15 cellular contexts compared by ENCODE assay signal in the genomic region with DNA sequence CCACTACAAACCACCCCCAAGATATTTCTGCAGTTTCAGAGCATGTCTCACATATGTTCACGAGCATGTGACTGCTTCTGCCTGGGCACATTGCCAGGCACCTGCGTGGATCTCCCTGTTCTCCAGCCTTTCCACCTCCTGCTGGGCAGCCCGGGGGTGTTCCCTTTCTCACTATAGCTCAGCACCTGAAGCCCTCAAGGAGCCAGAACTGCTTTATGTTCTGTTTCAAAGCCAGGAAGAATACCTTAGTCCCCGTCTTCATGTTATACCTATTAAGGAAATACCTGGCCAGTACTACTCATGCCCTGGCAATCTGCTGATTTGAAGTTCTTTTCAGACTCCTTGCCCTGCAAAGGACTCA. TPM values are rescaled to one million over a fixed set of nuclear protein-coding genes. Genes with fewer than 3 reads are reported as not detected.
DNase-seq lines count a peak whose midpoint lies in the region; TF ChIP-seq lines count a peak whose summit lies in the region.
"Had no signal": no experiment of that assay in that cellular context is flagged by ENCODE, and none has a peak within 500 bp of the region (broad histone marks: within the 10 kb centered on the region; RNA-seq: fewer than 3 reads in every experiment).

No MANE protein-coding gene starts in this region.

- no peak overlapping the region for H3K9ac ChIP-seq in HUES48 (ENCODE audit: low read depth, low read length)

- H3K36me3 Mint-ChIP-seq in activated naive CD8-positive, alpha-beta T cell treated with anti-CD3 and anti-CD28 coated beads for 36 hours = peaks cover 4% of the 10 kb centered on the region

- no peaks in the 10 kb centered on the region for H3K9me3 ChIP-seq in HUES48 (ENCODE audit: control insufficient read depth, insufficient read depth, low read length)
- peaks cover 2% of the 10 kb centered on the region for H3K9me3 ChIP-seq in iPS-18c (ENCODE audit: control insufficient read depth, insufficient read depth, low read length)
- H3K9me3 ChIP-seq in left ventricle myocardium inferior (replicated peaks) = peaks cover 12% of the 10 kb centered on the region

- H3K4me1 ChIP-seq in HUES48 (ENCODE audit: control insufficient read depth, insufficient read depth, low read length) = peaks cover 33% of the 10 kb centered on the region
- H3K4me1 ChIP-seq in left ventricle myocardium inferior = no peaks in the 10 kb centered on the region

- no peak overlapping the region for H3K4me3 ChIP-seq in HUES48 (ENCODE audit: low read depth, low read length)
- 0 out of 2 replicates have a peak overlapping the region, but pooled peaks have one; percentile 16 for H3K4me3 ChIP-seq in iPS-18c (ENCODE audit: insufficient read depth, low read depth, low read length)
- H3K4me3 ChIP-seq in left ventricle myocardium inferior = no peak overlapping the region

- H3K36me3 ChIP-seq in HUES48 (ENCODE audit: control insufficient read depth, insufficient read depth, low read length) (no peaks in the 10 kb centered on the region), left ventricle myocardium inferior (no peaks in the 10 kb centered on the region)

- no peak overlapping the region for H3K27ac Mint-ChIP-seq in activated naive CD8-positive, alpha-beta T cell treated with anti-CD3 and anti-CD28 coated beads for 36 hours

- H3K4me1 Mint-ChIP-seq in activated naive CD8-positive, alpha-beta T cell treated with anti-CD3 and anti-CD28 coated beads for 36 hours = peaks cover 12% of the 10 kb centered on the region
- H3K4me1 Mint-ChIP-seq: central memory CD8-positive, alpha-beta T cell had no signal

- peaks cover 10% of the 10 kb centered on the region for H3K9me3 Mint-ChIP-seq in activated naive CD8-positive, alpha-beta T cell treated with anti-CD3 and anti-CD28 coated beads for 36 hours

- H3K27ac ChIP-seq in HUES48 (ENCODE audit: low read depth, low read length) = peak overlapping the region; percentile 83
- H3K27ac ChIP-seq in left ventricle myocardium inferior (replicated peaks) = no peak overlapping the region

- H3K4me3 Mint-ChIP-seq in activated naive CD8-positive, alpha-beta T cell treated with anti-CD3 and anti-CD28 coated beads for 36 hours = no peak overlapping the region
- H3K4me3 Mint-ChIP-seq: central memory CD8-positive, alpha-beta T cell had no signal

- no peaks in the 10 kb centered on the region for H3K27me3 ChIP-seq in HUES48 (ENCODE audit: control insufficient read depth, insufficient read depth, low read length)
- H3K27me3 ChIP-seq in left ventricle myocardium inferior (ENCODE audit: low read depth) = peaks cover 9% of the 10 kb centered on the region

- H3K27me3 Mint-ChIP-seq in activated naive CD8-positive, alpha-beta T cell treated with anti-CD3 and anti-CD28 coated beads for 36 hours = peaks cover 12% of the 10 kb centered on the region

- intact Hi-C loops in left ventricle myocardium inferior (cut with micrococcal nuclease) = no loop called here

- DNase-seq in COR-L47 (lab: John Stamatoyannopoulos, UW) (peak; percentile 68), RPMI8226 (peak; percentile 85), left ventricle myocardium inferior (no peak), amygdala (lab: John Stamatoyannopoulos, UW) (no peak), DMS79 treated with DMSO at 0.1 percent for 48 hours (lab: John Stamatoyannopoulos, UW) (no peak)
- no peak for DNase-seq in activated naive CD8-positive, alpha-beta T cell treated with anti-CD3 and anti-CD28 coated beads for 36 hours
- DNase-seq: activated naive CD4-positive, alpha-beta T cell treated with Interleukin-2 at 50 U/mL for 16 hours; AML-193; NCI-H1436 had no signal

- no peak for TF ChIP-seq CTCF in left ventricle myocardium inferior (IDR thresholded peaks at IDR 0.05; ENCODE audit: borderline replicate concordance)

RNA-seq across cellular contexts. Expression of gene FGF6, which starts 4.2 kb away (rescaled TPM):
- not detected for total RNA-seq in left ventricle myocardium inferior
- not detected for total RNA-seq in activated naive CD8-positive, alpha-beta T cell treated with anti-CD3 and anti-CD28 coated beads for 36 hours
- total RNA-seq: activated CD8-positive, alpha-beta memory T cell treated with anti-CD3 and anti-CD28 coated beads for 36 hours; G401; H4 had no signal

Comparison
In these comparisons a context has a peak if more than half of its experiments do, and no peak if none do; other contexts are left out.
1. DNase-seq: peak in COR-L47 (single experiment) and RPMI8226 (single experiment); none in left ventricle myocardium inferior (single experiment), activated naive CD8-positive, alpha-beta T cell treated with anti-CD3 and anti-CD28 coated beads for 36 hours (single experiment), amygdala (0 of 56) and DMS79 treated with DMSO at 0.1 percent for 48 hours (single experiment).